In the genomic region with DNA sequence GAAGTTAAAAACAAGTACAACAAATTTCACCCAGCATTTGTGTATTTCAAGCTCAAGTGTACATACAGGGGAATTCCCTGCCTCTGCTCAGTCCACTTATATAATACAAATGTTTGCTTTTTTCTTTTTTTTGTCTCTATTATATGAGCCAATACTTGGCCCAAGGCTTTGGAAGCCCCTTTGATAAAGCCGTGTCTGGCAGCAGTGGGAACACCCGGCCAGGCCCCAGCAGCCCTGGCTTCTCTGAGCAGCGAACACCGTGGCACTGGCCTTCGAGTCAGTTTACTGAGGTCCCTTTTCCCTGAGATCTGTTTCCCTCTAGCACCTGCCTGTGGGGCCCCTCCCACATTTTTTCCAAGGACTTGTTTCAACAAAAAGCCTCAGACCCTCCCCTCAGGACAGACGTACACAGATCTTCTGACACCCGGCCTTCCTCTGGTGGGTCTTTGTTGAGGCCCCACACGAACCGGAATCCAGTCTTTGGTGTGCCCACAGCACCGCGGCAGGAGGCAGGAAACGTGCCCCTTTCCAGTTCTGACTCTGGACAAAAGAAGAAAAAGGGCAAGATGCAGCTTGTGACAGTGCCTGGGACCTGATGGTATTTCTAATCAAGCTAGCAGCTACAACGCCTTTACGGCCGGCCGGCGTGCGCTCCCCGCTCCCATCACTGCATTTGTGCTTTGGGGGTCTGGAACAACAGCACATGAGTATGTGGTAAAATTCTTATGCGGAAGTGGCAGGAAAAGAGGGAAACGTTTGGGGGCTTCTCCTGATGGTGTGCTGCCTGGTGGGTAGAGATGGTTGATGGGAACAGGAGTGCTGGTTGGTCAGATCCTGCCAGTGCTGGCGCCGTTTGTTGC, we compare ENCODE assay signal across 2 cellular contexts.
TF ChIP-seq lines count a peak whose summit lies in the region.

No MANE protein-coding gene starts in this region.

TF ChIP-seq in HepG2, 621 proteins besides CTCF, POLR2A, EP300 and RAD21 (continues in another document):
- no peak for TF ChIP-seq GTF3A (CRISPR knock-in tag; conservative IDR thresholded peaks at IDR 0.05)
- no peak for TF ChIP-seq MXI1 (IDR thresholded peaks at IDR 0.05; ENCODE audit: borderline replicate concordance, low read depth, low read length)
- 0 out of 2 replicates have a peak, but pooled peaks have one; percentile 36 for TF ChIP-seq RXRB (CRISPR knock-in tag; IDR thresholded peaks at IDR 0.05; ENCODE audit: borderline replicate concordance)
- TF ChIP-seq ZNF501 (CRISPR knock-in tag; IDR thresholded peaks at IDR 0.05), result 0 out of 2 replicates have a peak, but pooled peaks have one; percentile 9
- TF ChIP-seq, protein P1, sequence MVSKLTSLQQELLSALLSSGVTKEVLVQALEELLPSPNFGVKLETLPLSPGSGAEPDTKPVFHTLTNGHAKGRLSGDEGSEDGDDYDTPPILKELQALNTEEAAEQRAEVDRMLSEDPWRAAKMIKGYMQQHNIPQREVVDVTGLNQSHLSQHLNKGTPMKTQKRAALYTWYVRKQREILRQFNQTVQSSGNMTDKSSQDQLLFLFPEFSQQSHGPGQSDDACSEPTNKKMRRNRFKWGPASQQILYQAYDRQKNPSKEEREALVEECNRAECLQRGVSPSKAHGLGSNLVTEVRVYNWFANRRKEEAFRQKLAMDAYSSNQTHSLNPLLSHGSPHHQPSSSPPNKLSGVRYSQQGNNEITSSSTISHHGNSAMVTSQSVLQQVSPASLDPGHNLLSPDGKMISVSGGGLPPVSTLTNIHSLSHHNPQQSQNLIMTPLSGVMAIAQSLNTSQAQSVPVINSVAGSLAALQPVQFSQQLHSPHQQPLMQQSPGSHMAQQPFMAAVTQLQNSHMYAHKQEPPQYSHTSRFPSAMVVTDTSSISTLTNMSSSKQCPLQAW (CRISPR knock-in tag; IDR thresholded peaks at IDR 0.05), result no peak
- TF ChIP-seq BCL3 (CRISPR knock-in tag; IDR thresholded peaks at IDR 0.05), result peak; percentile 78; the same call in 1 of the 2 replicates
- peak; percentile 53; the same call in 1 of the 2 replicates for TF ChIP-seq RARA (CRISPR knock-in tag; IDR thresholded peaks at IDR 0.05)
- no peak for TF ChIP-seq ZNF883 (CRISPR knock-in tag; IDR thresholded peaks at IDR 0.05; ENCODE audit: not compliant biosample characterization)
- peak; percentile 50 for TF ChIP-seq SKI (IDR thresholded peaks at IDR 0.05; ENCODE audit: partially characterized antibody)
- TF ChIP-seq ZNF598 (CRISPR knock-in tag; IDR thresholded peaks at IDR 0.05; ENCODE audit: borderline replicate concordance), result 0 out of 2 replicates have a peak, but pooled peaks have one; percentile 32
- no peak for TF ChIP-seq KLF12 (CRISPR knock-in tag; IDR thresholded peaks at IDR 0.05; ENCODE audit: borderline replicate concordance)
- TF ChIP-seq ETV5 (CRISPR knock-in tag; IDR thresholded peaks at IDR 0.05; ENCODE audit: borderline replicate concordance), result no peak
- TF ChIP-seq SOX5 (CRISPR knock-in tag; IDR thresholded peaks at IDR 0.05; ENCODE audit: borderline replicate concordance), result 0 out of 2 replicates have a peak, but pooled peaks have one; percentile 20
- TF ChIP-seq ZNF446 (CRISPR knock-in tag; IDR thresholded peaks at IDR 0.05), result no peak
- TF ChIP-seq ZNF674 (CRISPR knock-in tag; IDR thresholded peaks at IDR 0.05; ENCODE audit: low read depth), result no peak
- TF ChIP-seq, protein P2, sequence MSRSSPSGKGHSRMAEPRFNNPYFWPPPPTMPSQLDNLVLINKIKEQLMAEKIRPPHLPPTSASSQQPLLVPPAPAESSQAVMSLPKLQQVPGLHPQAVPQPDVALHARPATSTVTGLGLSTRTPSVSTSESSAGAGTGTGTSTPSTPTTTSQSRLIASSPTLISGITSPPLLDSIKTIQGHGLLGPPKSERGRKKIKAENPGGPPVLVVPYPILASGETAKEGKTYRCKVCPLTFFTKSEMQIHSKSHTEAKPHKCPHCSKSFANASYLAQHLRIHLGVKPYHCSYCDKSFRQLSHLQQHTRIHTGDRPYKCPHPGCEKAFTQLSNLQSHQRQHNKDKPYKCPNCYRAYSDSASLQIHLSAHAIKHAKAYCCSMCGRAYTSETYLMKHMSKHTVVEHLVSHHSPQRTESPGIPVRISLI (CRISPR knock-in tag; IDR thresholded peaks at IDR 0.05; ENCODE audit: borderline replicate concordance), result peak; percentile 76; the same call in 1 of the 2 replicates
- peak; percentile 24; the same call in 1 of the 2 replicates for TF ChIP-seq ZFP91 (CRISPR knock-in tag; IDR thresholded peaks at IDR 0.05; ENCODE audit: borderline replicate concordance)
- peak; percentile 7; the same call in 1 of the 2 replicates for TF ChIP-seq SKIL (CRISPR knock-in tag; IDR thresholded peaks at IDR 0.05; ENCODE audit: borderline replicate concordance)

TF ChIP-seq in WTC11, 78 proteins besides CTCF, POLR2A, EP300 and RAD21:
- no peak for TF ChIP-seq ZNF671 (CRISPR knock-in tag; IDR thresholded peaks at IDR 0.05)
- no peak for TF ChIP-seq ZNF396 (CRISPR knock-in tag; IDR thresholded peaks at IDR 0.05; ENCODE audit: borderline replicate concordance)
TF ChIP-seq in WTC11: peak in this region for 0.
